ENCODE assay signal across 1 cellular context in genomic region chr21:32612075-32612998, GRCh38.
TF ChIP-seq lines count a peak whose summit lies in the region.

TSS of gene CFAP298 (minus strand) at chr21:32612377. CDS start at chr21:32612243, 134 bp downstream.

TF ChIP-seq in K562, 482 proteins besides CTCF, POLR2A, EP300 and RAD21 (continued from another document and continues in another):
- TF ChIP-seq ZBTB12 (CRISPR knock-in tag; IDR thresholded peaks at IDR 0.05), result no peak
- peak; percentile 93; the same call in 1 of the 2 replicates for TF ChIP-seq MTA3 (IDR thresholded peaks at IDR 0.05; ENCODE audit: borderline replicate concordance)
- peak; percentile 99 for TF ChIP-seq ZBTB40 (IDR thresholded peaks at IDR 0.05)
- no peak for TF ChIP-seq ZBTB40 (CRISPR knock-in tag; IDR thresholded peaks at IDR 0.05)
- TF ChIP-seq ZNF696 (CRISPR knock-in tag; conservative IDR thresholded peaks at IDR 0.05), result no peak
- TF ChIP-seq ESRRA (IDR thresholded peaks at IDR 0.05; ENCODE audit: borderline replicate concordance, low read depth), result peak; percentile 61; the same call in 1 of the 2 replicates
- TF ChIP-seq MCM3 (IDR thresholded peaks at IDR 0.05), result no peak
- TF ChIP-seq ZKSCAN1 (IDR thresholded peaks at IDR 0.05; ENCODE audit: low read depth, low read length), result no peak; the same call in 1 of the 2 replicates
- no peak; the same call in 1 of the 2 replicates for TF ChIP-seq STAT6 (CRISPR knock-in tag; IDR thresholded peaks at IDR 0.05)
- TF ChIP-seq ZNF699 (CRISPR knock-in tag; IDR thresholded peaks at IDR 0.05; ENCODE audit: insufficient replicate concordance), result no peak
- TF ChIP-seq SIRT6 (IDR thresholded peaks at IDR 0.05; ENCODE audit: low read depth, low read length), result no peak
- 0 out of 2 replicates have a peak, but pooled peaks have one; percentile 23 for TF ChIP-seq FOXM1 (IDR thresholded peaks at IDR 0.05; ENCODE audit: low read depth)
- peak; percentile 85; the same call in 1 of the 2 replicates for TF ChIP-seq FOXM1 (CRISPR knock-in tag; IDR thresholded peaks at IDR 0.05; ENCODE audit: low read depth)
- peak; percentile 77 for TF ChIP-seq CXXC5 (CRISPR knock-in tag; IDR thresholded peaks at IDR 0.05)
- peak; percentile 71; the same call in 1 of the 2 replicates for TF ChIP-seq PKNOX1 (IDR thresholded peaks at IDR 0.05)
- TF ChIP-seq EHMT2 (IDR thresholded peaks at IDR 0.05), result no peak; the same call in 1 of the 2 replicates
- peak; percentile 69; the same call in 1 of the 2 replicates for TF ChIP-seq ZNF175 (CRISPR knock-in tag; IDR thresholded peaks at IDR 0.05; ENCODE audit: low read depth)
- no peak for TF ChIP-seq SMARCA4 (IDR thresholded peaks at IDR 0.05)
- peak; percentile 90 for TF ChIP-seq ETV5 (CRISPR knock-in tag; IDR thresholded peaks at IDR 0.05; ENCODE audit: low read depth)
- TF ChIP-seq HDAC3 (IDR thresholded peaks at IDR 0.05; ENCODE audit: borderline replicate concordance, partially characterized antibody), result peak; percentile 54
- TF ChIP-seq CHD7 (IDR thresholded peaks at IDR 0.05; ENCODE audit: low read depth, low read length), result peak; percentile 73
- TF ChIP-seq ZNF76 (CRISPR knock-in tag; IDR thresholded peaks at IDR 0.05; ENCODE audit: borderline replicate concordance), result peak; percentile 9; the same call in 1 of the 2 replicates
- 0 out of 2 replicates have a peak, but pooled peaks have one; percentile 43 for TF ChIP-seq ZNF431 (CRISPR knock-in tag; IDR thresholded peaks at IDR 0.05)
